Comparison of ENCODE assay signal across 17 cellular contexts in genomic region chr6:163349696-163350095, GRCh38.
DNase-seq lines count a peak whose midpoint lies in the region; ATAC-seq and TF ChIP-seq lines count a peak whose summit lies in the region.
"Had no signal": no experiment of that assay in that cellular context is flagged by ENCODE, and none has a peak within 500 bp of the region (broad histone marks: within the 10 kb centered on the region; RNA-seq: fewer than 3 reads in every experiment).

No MANE protein-coding gene starts in this region.

- WGBS in testis, 2 donors = 82 to 92% methylated on average over 8 of the region's 8 CpGs

- no peak overlapping the region for H3K4me3 ChIP-seq in testis
- H3K4me3 ChIP-seq: A549 had no signal

- DNase-seq in sciatic nerve (ENCODE audit: low spot score) (no peak), testis (no peak), epidermal melanocyte (ENCODE audit: insufficient read length, low spot score) (no peak), NCI-H1105 treated with DMSO at 0.1 percent for 48 hours (lab: John Stamatoyannopoulos, UW) (no peak)
- DNase-seq: BE2C; CD4-positive, alpha-beta memory T cell; COR-L47; DMS153; DND-41; GDM1; GOT3; H9 had no signal

- no peaks in the 10 kb centered on the region for H3K9me3 ChIP-seq in testis
- H3K9me3 ChIP-seq: A549, BE2C had no signal

- TF ChIP-seq CTCF in testis (IDR thresholded peaks at IDR 0.05) = no peak

- TF ChIP-seq POLR2A in testis (IDR thresholded peaks at IDR 0.05) = no peak

- peak; percentile 2 for ATAC-seq in sciatic nerve
- no peak for ATAC-seq in GM19397 (IDR thresholded peaks at IDR 0.05; ENCODE audit: unreplicated experiment)
- ATAC-seq: A549 had no signal

- H3K27ac ChIP-seq in cingulate gyrus (ENCODE audit: low read depth, low read length) (peak overlapping the region; percentile 85), layer of hippocampus (ENCODE audit: low read depth, low read length) (peak overlapping the region; percentile 97), testis (peak overlapping the region; percentile 21 to 53)
- H3K27ac ChIP-seq: A549, C4-2B had no signal

- intact Hi-C loops in sciatic nerve (cut with DNase I) = no loop called here
- intact Hi-C loops in testis (cut with DNase I; ENCODE audit: low total_unique reads) = no loop called here

- H3K4me1 ChIP-seq in testis = peaks cover 47% of the 10 kb centered on the region
- H3K4me1 ChIP-seq: A549 had no signal

- H3K36me3 ChIP-seq in testis (ENCODE audit: low read depth, missing control alignments) = no peaks in the 10 kb centered on the region
- H3K36me3 ChIP-seq: BE2C had no signal

- H3K27me3 ChIP-seq in layer of hippocampus (ENCODE audit: control insufficient read depth, insufficient read depth, low read length) (no peaks in the 10 kb centered on the region), testis (no peaks in the 10 kb centered on the region)
- H3K27me3 ChIP-seq: BE2C had no signal

Comparison
In these comparisons a context has a peak if more than half of its experiments do, and no peak if none do; other contexts are left out.
1. H3K27ac ChIP-seq: peak in every context shown above with its lines; median percentile 97 in layer of hippocampus; 85 in cingulate gyrus; 37 in testis.